ENCODE assay signal across 18 cellular contexts in genomic region chr4:91577864-91578263, GRCh38.
"Had no signal": no experiment of that assay in that cellular context is flagged by ENCODE, and none has a peak within 500 bp of the region (broad histone marks: within the 10 kb centered on the region; RNA-seq: fewer than 3 reads in every experiment).

No MANE protein-coding gene starts in this region.

- H3K4me1 ChIP-seq: heart left ventricle, spleen, transverse colon had no signal

- DNase-seq: effector memory CD4-positive, alpha-beta T cell; heart left ventricle; hippocampal formation; kidney glomerular epithelial cell; mammary epithelial cell; mucosa of descending colon; naive thymus-derived CD8-positive, alpha-beta T cell; posterior cingulate gyrus; spleen; stimulated activated CD4-positive, alpha-beta T cell treated with anti-CD3 and anti-CD28 coated beads, Interleukin-15, amount 100 ng/mL, for 24 hours; stimulated activated CD4-positive, alpha-beta T cell treated with anti-CD3 and anti-CD28 coated beads, Interleukin-1b, Interleukin-23, amount 100 ng/mL, for 48 hours; stimulated activated CD4-positive, alpha-beta T cell treated with anti-CD3 and anti-CD28 coated beads, Interleukin-4, amount 100 ng/mL, for 24 hours; transverse colon had no signal

- H3K27me3 ChIP-seq: heart left ventricle, neutrophil, spleen, transverse colon had no signal

- H3K4me3 ChIP-seq: heart left ventricle, mucosa of descending colon, spleen, transverse colon had no signal

- ATAC-seq: esophagus mucosa; heart left ventricle; left lobe of liver; mucosa of descending colon; naive thymus-derived CD8-positive, alpha-beta T cell; sciatic nerve; stimulated activated memory B cell treated with anti-CD40 and anti-IgM and Interleukin-4, amounts not matched to agents 10 μg/mL and 1 μg/mL and 100 μg/mL, for 72 hours had no signal

- H3K36me3 ChIP-seq: heart left ventricle, neutrophil, spleen, transverse colon had no signal

- H3K9me3 ChIP-seq: heart left ventricle, mucosa of descending colon, neutrophil, transverse colon had no signal

- H3K27ac ChIP-seq: heart left ventricle, neutrophil, spleen, transverse colon had no signal
